8 cellular contexts compared by ENCODE assay signal in the genomic region with DNA sequence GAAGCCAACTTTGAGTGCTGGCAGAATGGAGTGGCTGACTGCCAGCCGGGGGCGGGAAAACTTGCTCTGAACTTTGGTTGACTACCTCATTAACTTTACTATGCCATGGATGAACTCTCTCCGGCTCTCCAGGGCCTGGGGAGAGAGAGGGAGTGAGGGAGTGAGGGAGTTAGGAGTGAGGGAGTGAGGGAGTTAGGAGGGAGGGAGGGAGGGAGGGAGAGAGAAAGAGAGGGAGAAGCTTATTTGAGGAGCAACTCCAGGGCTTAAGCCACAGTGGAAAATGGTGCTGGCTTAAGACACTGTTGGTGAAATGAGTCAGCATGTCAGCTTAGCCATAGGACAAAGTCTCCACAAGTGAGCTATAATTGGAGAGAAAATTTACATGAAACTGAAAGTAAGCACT.
DNase-seq lines count a peak whose midpoint lies in the region; ATAC-seq and TF ChIP-seq lines count a peak whose summit lies in the region.

No MANE protein-coding gene starts in this region.

- TF ChIP-seq CTCF in AG10803 (conservative IDR thresholded peaks at IDR 0.05; ENCODE audit: low read length), result no peak

- ATAC-seq in GM21576 (IDR thresholded peaks at IDR 0.05; ENCODE audit: unreplicated experiment) (peak; percentile 59), left colon (peak; percentile 96), GM19328 (IDR thresholded peaks at IDR 0.05; ENCODE audit: unreplicated experiment) (no peak)

- H3K4me3 ChIP-seq in AG10803 (ENCODE audit: low read length), result no peak overlapping the region

- intact Hi-C loops in left colon (cut with DNase I, micrococcal nuclease), result no loop called here

- DNase-seq in AG10803 (ENCODE audit: low read depth) (peak; percentile 54), SW480 (ENCODE audit: low spot score) (peak; percentile 14), left colon (peak; percentile 31 to 61), NCI-H2081 (lab: John Stamatoyannopoulos, UW) (no peak), cerebellar nuclear complex (lab: John Stamatoyannopoulos, UW) (no peak), ecto neural progenitor cell (ENCODE audit: low spot score) (no peak)

Comparison
In these comparisons a context has a peak if more than half of its experiments do, and no peak if none do; other contexts are left out.
1. DNase-seq: peak in AG10803 (single experiment), SW480 (single experiment) and left colon (2 of 2); none in NCI-H2081 (0 of 2), cerebellar nuclear complex (0 of 2) and ecto neural progenitor cell (single experiment).